In genomic region chr7:30162622-30163124, GRCh38 we compare ENCODE assay signal across 8 cellular contexts. TPM values are rescaled to one million over a fixed set of nuclear protein-coding genes. Genes with fewer than 3 reads are reported as not detected.
DNase-seq lines count a peak whose midpoint lies in the region; TF ChIP-seq lines count a peak whose summit lies in the region.

No MANE protein-coding gene starts in this region.

- H3K27me3 ChIP-seq in CD4-positive, alpha-beta memory T cell (ENCODE audit: insufficient read depth, low read length) = no peaks in the 10 kb centered on the region
- H3K27me3 ChIP-seq in H9 (ENCODE audit: insufficient read depth, low read length) (no peaks in the 10 kb centered on the region; the same call in 1 of the 2 replicates), osteoblast (ENCODE audit: insufficient read depth, low read length) (no peaks in the 10 kb centered on the region), Peyer's patch (no peaks in the 10 kb centered on the region)

- intact Hi-C loops in CD4-positive, alpha-beta memory T cell (cut with micrococcal nuclease) = loop anchor here (10.0 kb wide), 2 partner anchors 122 to 402 kb away; partner anchors contain the start of gene ZNRF2

- H3K79me2 ChIP-seq in H9 (ENCODE audit: insufficient read depth, low read length) = no peaks in the 10 kb centered on the region
- H3K79me2 ChIP-seq in osteoblast (ENCODE audit: insufficient read depth, low read length) = no peaks in the 10 kb centered on the region

- no peak overlapping the region for H2BK12ac ChIP-seq in H9 (ENCODE audit: insufficient read length, low read depth, low read length)

- H3K27me3 Mint-ChIP-seq in CD4-positive, alpha-beta memory T cell = no peaks in the 10 kb centered on the region
- peaks cover 14% of the 10 kb centered on the region for H3K27me3 Mint-ChIP-seq in H9 (ENCODE audit: low read depth)

- peaks cover 0 to 2% of the 10 kb centered on the region in 2 donors for H3K36me3 Mint-ChIP-seq in CD4-positive, alpha-beta memory T cell
- no peaks in the 10 kb centered on the region; a peak in 1 of 7 replicates for H3K36me3 Mint-ChIP-seq in H9 (ENCODE audit: insufficient read depth in 1 of 3, low read depth in 3 of 3)

- H4K20me1 ChIP-seq in H9 (ENCODE audit: control insufficient read depth, insufficient read depth, insufficient read length) = no peaks in the 10 kb centered on the region
- H4K20me1 ChIP-seq in osteoblast (ENCODE audit: insufficient read depth, low read length) = no peaks in the 10 kb centered on the region

- POLR2A ChIA-PET in CD4-positive, alpha-beta memory T cell (lab: Charles Lee; ENCODE audit: partially characterized antibody) = no interaction called here

- DNase-seq in CD4-positive, alpha-beta memory T cell = no peak
- no peak for DNase-seq in H9
- DNase-seq in NCI-H345 treated with DMSO at 0.1 percent for 48 hours (lab: John Stamatoyannopoulos, UW; ENCODE audit: unreplicated experiment) = peak; percentile 93
- DNase-seq in coronary artery (ENCODE audit: low spot score) = no peak
- no peak for DNase-seq in osteoblast (ENCODE audit: insufficient read length, low spot score, missing footprints)
- no peak for DNase-seq in Peyer's patch
- DNase-seq in GOT3 (lab: John Stamatoyannopoulos, UW) = no peak
- DNase-seq in NCI-H774 (lab: John Stamatoyannopoulos, UW) = no peak

- H3K4me1 Mint-ChIP-seq in CD4-positive, alpha-beta memory T cell = peaks cover 14 to 35% (median 26%) of the 10 kb centered on the region in 4 donors
- H3K4me1 Mint-ChIP-seq in H9 = peaks cover 55 to 70% of the 10 kb centered on the region in 2 experiments

- H2BK20ac ChIP-seq in H9 (ENCODE audit: low read depth, low read length, poor library complexity, severe bottlenecking) = no peak overlapping the region

- H3K4me3 Mint-ChIP-seq in CD4-positive, alpha-beta memory T cell = peak overlapping the region in 6 of 8 donors; percentile 2 to 49 (median 19)
- H3K4me3 Mint-ChIP-seq in H9 = peak overlapping the region; percentile 17 to 63; a peak in 3 of 5 replicates

- H3K23ac ChIP-seq in H9 (ENCODE audit: insufficient read length, low read depth, low read length) = no peak overlapping the region

- no peak overlapping the region for H4K8ac ChIP-seq in H9 (replicated peaks; ENCODE audit: insufficient read length, low read depth, low read length)

- no peaks in the 10 kb centered on the region for H3K23me2 ChIP-seq in H9 (ENCODE audit: insufficient read length, low read depth, low read length, poor library complexity, severe bottlenecking)

- H3K56ac ChIP-seq in H9 (ENCODE audit: insufficient read length, low read depth, low read length) = no peak overlapping the region

- no peaks in the 10 kb centered on the region for H3K9me3 ChIP-seq in CD4-positive, alpha-beta memory T cell (ENCODE audit: control insufficient read depth in 1 of 2, low read length in 2 of 2)
- no peaks in the 10 kb centered on the region for H3K9me3 ChIP-seq in H9 (ENCODE audit: control insufficient read depth, low read depth, low read length)
- H3K9me3 ChIP-seq in osteoblast (ENCODE audit: low read depth, low read length) = no peaks in the 10 kb centered on the region
- H3K9me3 ChIP-seq in Peyer's patch = no peaks in the 10 kb centered on the region

- H3K4me1 ChIP-seq in CD4-positive, alpha-beta memory T cell (ENCODE audit: insufficient read depth, low read length) = peaks cover 23% of the 10 kb centered on the region
- peaks cover 12% of the 10 kb centered on the region for H3K4me1 ChIP-seq in H9 (ENCODE audit: insufficient read depth, low read length)
- peaks cover 32% of the 10 kb centered on the region for H3K4me1 ChIP-seq in osteoblast (ENCODE audit: insufficient read depth, low read length)
- peaks cover 0 to 5% (median 2%) of the 10 kb centered on the region in 4 donors for H3K4me1 ChIP-seq in Peyer's patch

- no peak overlapping the region for H3K9ac ChIP-seq in H9 (ENCODE audit: extremely low read depth, insufficient read length, low read length)

- no CpG with 5 or more reads among the region's 5 CpGs for WGBS in H9 (ENCODE audit: extremely low coverage, insufficient read length, low lambda C conversion rate)

- no peak overlapping the region for H3T11ph ChIP-seq in H9 (ENCODE audit: low read length)

- H4K5ac ChIP-seq in H9 (ENCODE audit: insufficient read length, low read depth, low read length) = no peak overlapping the region

- H3K14ac ChIP-seq in H9 (ENCODE audit: insufficient read depth, low read length) = no peak overlapping the region

- peak overlapping the region in 6 of 7 donors; percentile 32 to 81 (median 62) for H3K27ac Mint-ChIP-seq in CD4-positive, alpha-beta memory T cell
- peak overlapping the region in 2 of 3 experiments; percentile 8 to 85; a peak in 2 of 7 replicates for H3K27ac Mint-ChIP-seq in H9

- H2BK5ac ChIP-seq in H9 (ENCODE audit: insufficient read length, low read length) = no peak overlapping the region

- H2AK5ac ChIP-seq in H9 (ENCODE audit: insufficient read length, low read length) = no peak overlapping the region

- H3K4me3 ChIP-seq in CD4-positive, alpha-beta memory T cell (ENCODE audit: low read length in 2 of 2) = no peak overlapping the region
- H3K4me3 ChIP-seq in coronary artery (peak overlapping the region; percentile 25), osteoblast (ENCODE audit: insufficient read depth, low read length) (peak overlapping the region; percentile 62), Peyer's patch (no peak overlapping the region)

- no peak for TF ChIP-seq POLR2A in Peyer's patch (IDR thresholded peaks at IDR 0.05)

- CTCF ChIA-PET in CD4-positive, alpha-beta memory T cell (lab: Charles Lee; ENCODE audit: partially characterized antibody) = interaction anchor here (1.1 kb wide), 1 partner anchor 21 kb away, joined by 3 read pairs; no protein-coding TSS in a partner anchor

- H3K4ac ChIP-seq in H9 (ENCODE audit: low read depth, low read length) = no peak overlapping the region

- no peaks in the 10 kb centered on the region for H3K36me3 ChIP-seq in CD4-positive, alpha-beta memory T cell (ENCODE audit: insufficient read depth, low read length)
- H3K36me3 ChIP-seq in osteoblast (ENCODE audit: insufficient read depth, low read length) (no peaks in the 10 kb centered on the region), Peyer's patch (no peaks in the 10 kb centered on the region)

- H3K4me2 ChIP-seq in H9 (ENCODE audit: insufficient read depth, insufficient read length, low read length) (peak overlapping the region; percentile 29), osteoblast (ENCODE audit: insufficient read depth, low read length) (peak overlapping the region; percentile 85)

- H2BK120ac ChIP-seq in H9 (ENCODE audit: low read depth, low read length, poor library complexity, severe bottlenecking) = no peak overlapping the region

- H2AFZ ChIP-seq in H9 (ENCODE audit: low read length) (no peak overlapping the region), osteoblast (ENCODE audit: low read length) (peak overlapping the region; percentile 69)

- TF ChIP-seq CTCF in H9 (conservative IDR thresholded peaks at IDR 0.05) = no peak
- TF ChIP-seq CTCF in coronary artery (IDR thresholded peaks at IDR 0.05) = no peak
- TF ChIP-seq CTCF in osteoblast (IDR thresholded peaks at IDR 0.05; ENCODE audit: extremely low read depth, low read depth, low read length) = no peak
- TF ChIP-seq CTCF in Peyer's patch (IDR thresholded peaks at IDR 0.05) = no peak

- H3K79me1 ChIP-seq in H9 (ENCODE audit: insufficient read depth, low read depth, low read length, poor library complexity, severe bottlenecking) = no peaks in the 10 kb centered on the region

- H2BK15ac ChIP-seq in H9 (ENCODE audit: low read depth, low read length) = no peak overlapping the region

- no peak overlapping the region for H3K27ac ChIP-seq in CD4-positive, alpha-beta memory T cell (ENCODE audit: low read depth, low read length)
- H3K27ac ChIP-seq in H9 (ENCODE audit: insufficient read length, low read depth, low read length) (no peak overlapping the region), coronary artery (peak overlapping the region; percentile 33 to 71), osteoblast (ENCODE audit: low read depth, low read length) (peak overlapping the region; percentile 81), Peyer's patch (peak overlapping the region in 2 of 4 donors; percentile 18 to 26)

- H4K91ac ChIP-seq in H9 (ENCODE audit: insufficient read length, low read depth, low read length) = no peak overlapping the region

- no peaks in the 10 kb centered on the region for H3K9me3 Mint-ChIP-seq in CD4-positive, alpha-beta memory T cell
- no peaks in the 10 kb centered on the region for H3K9me3 Mint-ChIP-seq in H9

- H3K18ac ChIP-seq in H9 (ENCODE audit: insufficient read length, low read depth, low read length) = no peak overlapping the region

RNA-seq across cellular contexts. Expression of gene MTURN, which starts 27.9 kb away (rescaled TPM):
- 10 to 100 TPM; 18.1 to 19.2 TPM for total RNA-seq in CD4-positive, alpha-beta memory T cell
- 1 to 10 TPM; 3.2 to 4.0 TPM for polyA plus RNA-seq in CD4-positive, alpha-beta memory T cell
- total RNA-seq in H9 (2021) = 3.4 and 5.5 TPM in 2 replicates
- total RNA-seq in osteoblast = 31.1 and 32.1 TPM in 2 replicates
- 10 to 100 TPM in 3 of 4 donors, 1 to 10 TPM in 1; 2.3 to 18.2 (median 13.8) TPM for total RNA-seq in Peyer's patch

Comparison
In these comparisons a context has a peak if more than half of its experiments do, and no peak if none do; other contexts are left out.
1. H3K27ac ChIP-seq: peak in coronary artery (2 of 2) and osteoblast (single experiment); none in CD4-positive, alpha-beta memory T cell (single experiment) and H9 (single experiment).
2. H3K4me3 ChIP-seq: peak in coronary artery (single experiment) and osteoblast (single experiment); none in CD4-positive, alpha-beta memory T cell (0 of 2) and Peyer's patch (0 of 4).